Comparison of ENCODE assay signal across 10 cellular contexts in genomic region chr9:27194401-27195091, GRCh38.
A peak's percentile ranks its signal among the peaks of the same experiment; 100 is the strongest.
DNase-seq lines count a peak whose midpoint lies in the region; ATAC-seq and TF ChIP-seq lines count a peak whose summit lies in the region.
"Had no signal": no experiment of that assay in that cellular context is flagged by ENCODE, and none has a peak within 500 bp of the region (broad histone marks: within the 10 kb centered on the region; RNA-seq: fewer than 3 reads in every experiment).

No MANE protein-coding gene starts in this region.

- H3K36me3 Mint-ChIP-seq in activated T-helper 1 cell treated with anti-CD3 and anti-CD28 coated beads, Interleukin-12 subunit alpha, Interleukin-12 subunit beta, Interleukin-2, Interleukin-4 antibody, amounts not matched to agents 30 ng/mL and 10 ng/mL and 1 ng/mL, durations not matched to agents 14 hours and 24 hours and 36 hours (ENCODE audit: low read depth): no peaks in the 10 kb centered on the region

- H3K79me2 ChIP-seq in osteoblast (ENCODE audit: insufficient read depth, low read length): no peaks in the 10 kb centered on the region

- H2AFZ ChIP-seq in osteoblast (ENCODE audit: low read length): peak overlapping the region; percentile 31

- H3K4me3 ChIP-seq in coronary artery (peak overlapping the region; percentile 34), osteoblast (ENCODE audit: insufficient read depth, low read length) (peak overlapping the region; percentile 1)

- peak overlapping the region in 1 of 2 donors; percentile 81 for H3K27ac ChIP-seq in coronary artery
- peak overlapping the region; percentile 56 for H3K27ac ChIP-seq in osteoblast (ENCODE audit: low read depth, low read length)

- ATAC-seq in HG03280 (IDR thresholded peaks at IDR 0.05; ENCODE audit: unreplicated experiment): no peak

- no peaks in the 10 kb centered on the region for H3K27me3 ChIP-seq in osteoblast (ENCODE audit: insufficient read depth, low read length)

- H3K4me3 Mint-ChIP-seq in activated T-helper 1 cell treated with anti-CD3 and anti-CD28 coated beads, Interleukin-12 subunit alpha, Interleukin-12 subunit beta, Interleukin-2, Interleukin-4 antibody, amounts not matched to agents 30 ng/mL and 10 ng/mL and 1 ng/mL, durations not matched to agents 14 hours and 24 hours and 36 hours: no peak overlapping the region

- no peaks in the 10 kb centered on the region for H4K20me1 ChIP-seq in osteoblast (ENCODE audit: insufficient read depth, low read length)

- no peaks in the 10 kb centered on the region for H3K9me3 ChIP-seq in osteoblast (ENCODE audit: low read depth, low read length)

- H3K4me2 ChIP-seq in osteoblast (ENCODE audit: insufficient read depth, low read length): peak overlapping the region; percentile 56

- no peak overlapping the region for H3K27ac Mint-ChIP-seq in activated T-helper 1 cell treated with anti-CD3 and anti-CD28 coated beads, Interleukin-12 subunit alpha, Interleukin-12 subunit beta, Interleukin-2, Interleukin-4 antibody, amounts not matched to agents 30 ng/mL and 10 ng/mL and 1 ng/mL, durations not matched to agents 14 hours and 24 hours and 36 hours

- no peaks in the 10 kb centered on the region for H3K36me3 ChIP-seq in osteoblast (ENCODE audit: insufficient read depth, low read length)

- H3K27me3 Mint-ChIP-seq in activated T-helper 1 cell treated with anti-CD3 and anti-CD28 coated beads, Interleukin-12 subunit alpha, Interleukin-12 subunit beta, Interleukin-2, Interleukin-4 antibody, amounts not matched to agents 30 ng/mL and 10 ng/mL and 1 ng/mL, durations not matched to agents 14 hours and 24 hours and 36 hours (ENCODE audit: insufficient read depth): no peaks in the 10 kb centered on the region

- peaks cover 19% of the 10 kb centered on the region for H3K4me1 ChIP-seq in osteoblast (ENCODE audit: insufficient read depth, low read length)

- H3K4me1 Mint-ChIP-seq in activated T-helper 1 cell treated with anti-CD3 and anti-CD28 coated beads, Interleukin-12 subunit alpha, Interleukin-12 subunit beta, Interleukin-2, Interleukin-4 antibody, amounts not matched to agents 30 ng/mL and 10 ng/mL and 1 ng/mL, durations not matched to agents 14 hours and 24 hours and 36 hours (ENCODE audit: low read depth): peaks cover 7% of the 10 kb centered on the region

- no peak for TF ChIP-seq CTCF in coronary artery (IDR thresholded peaks at IDR 0.05)
- no peak for TF ChIP-seq CTCF in osteoblast (IDR thresholded peaks at IDR 0.05; ENCODE audit: extremely low read depth, low read depth, low read length)

- no peaks in the 10 kb centered on the region for H3K9me3 Mint-ChIP-seq in activated T-helper 1 cell treated with anti-CD3 and anti-CD28 coated beads, Interleukin-12 subunit alpha, Interleukin-12 subunit beta, Interleukin-2, Interleukin-4 antibody, amounts not matched to agents 30 ng/mL and 10 ng/mL and 1 ng/mL, durations not matched to agents 14 hours and 24 hours and 36 hours

- intact Hi-C loops in activated T-helper 1 cell treated with anti-CD3 and anti-CD28 coated beads, Interleukin-12 subunit alpha, Interleukin-12 subunit beta, Interleukin-2, Interleukin-4 antibody, amounts not matched to agents 30 ng/mL and 10 ng/mL and 1 ng/mL, durations not matched to agents 14 hours and 24 hours and 36 hours (cut with micrococcal nuclease): no loop called here

- DNase-seq in ELF-1 (ENCODE audit: low read depth, low spot score) (peak; percentile 21), HT1080 (ENCODE audit: low read depth) (peak; percentile 92), coronary artery (ENCODE audit: low spot score) (no peak), osteoblast (ENCODE audit: insufficient read length, low spot score, missing footprints) (peak; percentile 81), SIG-M5 treated with dmso at 0.1 percent for 504 hours (lab: John Stamatoyannopoulos, UW; ENCODE audit: unreplicated experiment) (no peak)
- DNase-seq in stimulated activated CD4-positive, alpha-beta T cell treated with anti-CD3 and anti-CD28 coated beads, Interleukin-4, amount 100 ng/mL, for 1 hour: no peak
- DNase-seq in activated T-helper 1 cell treated with anti-CD3 and anti-CD28 coated beads, Interleukin-12 subunit alpha, Interleukin-12 subunit beta, Interleukin-2, Interleukin-4 antibody, amounts not matched to agents 30 ng/mL and 10 ng/mL and 1 ng/mL, durations not matched to agents 14 hours and 24 hours and 36 hours (ENCODE audit: low spot score): no peak
- DNase-seq: cerebellar nuclear complex, NCI-H1930 had no signal

Comparison
In these comparisons a context has a peak if more than half of its experiments do, and no peak if none do; other contexts are left out.
1. DNase-seq: peak in ELF-1 (single experiment), HT1080 (single experiment) and osteoblast (single experiment); none in coronary artery (single experiment), SIG-M5 treated with dmso at 0.1 percent for 504 hours (single experiment), stimulated activated CD4-positive, alpha-beta T cell treated with anti-CD3 and anti-CD28 coated beads, Interleukin-4, amount 100 ng/mL, for 1 hour (single experiment) and activated T-helper 1 cell treated with anti-CD3 and anti-CD28 coated beads, Interleukin-12 subunit alpha, Interleukin-12 subunit beta, Interleukin-2, Interleukin-4 antibody, amounts not matched to agents 30 ng/mL and 10 ng/mL and 1 ng/mL, durations not matched to agents 14 hours and 24 hours and 36 hours (single experiment).